1 cellular context compared by ENCODE assay signal in the genomic region with DNA sequence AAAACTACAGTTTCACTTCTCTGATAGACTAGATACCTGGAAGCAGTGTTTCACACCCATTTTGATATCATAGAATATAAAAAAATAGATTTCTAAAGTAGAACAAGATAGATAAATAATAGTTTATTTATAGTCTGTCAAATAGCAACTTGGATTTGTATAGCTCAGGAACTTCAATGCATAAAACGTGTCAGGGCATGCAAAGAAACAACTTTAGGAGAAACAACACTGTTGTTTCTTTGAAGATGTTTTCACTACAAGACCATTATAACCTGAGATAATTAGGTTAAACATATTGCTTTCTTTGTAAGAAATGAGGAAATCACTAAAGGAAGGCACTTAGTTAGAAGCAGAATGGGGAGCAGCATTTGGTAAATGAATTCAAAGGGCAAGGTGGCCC.
TF ChIP-seq lines count a peak whose summit lies in the region.

No MANE protein-coding gene starts in this region.

TF ChIP-seq in GM12878, 131 proteins besides CTCF, POLR2A, EP300 and RAD21:
- TF ChIP-seq PAX8 (IDR thresholded peaks at IDR 0.05) = no peak
- no peak for TF ChIP-seq SUZ12 (IDR thresholded peaks at IDR 0.05; ENCODE audit: unreplicated experiment)
- TF ChIP-seq, protein P1, sequence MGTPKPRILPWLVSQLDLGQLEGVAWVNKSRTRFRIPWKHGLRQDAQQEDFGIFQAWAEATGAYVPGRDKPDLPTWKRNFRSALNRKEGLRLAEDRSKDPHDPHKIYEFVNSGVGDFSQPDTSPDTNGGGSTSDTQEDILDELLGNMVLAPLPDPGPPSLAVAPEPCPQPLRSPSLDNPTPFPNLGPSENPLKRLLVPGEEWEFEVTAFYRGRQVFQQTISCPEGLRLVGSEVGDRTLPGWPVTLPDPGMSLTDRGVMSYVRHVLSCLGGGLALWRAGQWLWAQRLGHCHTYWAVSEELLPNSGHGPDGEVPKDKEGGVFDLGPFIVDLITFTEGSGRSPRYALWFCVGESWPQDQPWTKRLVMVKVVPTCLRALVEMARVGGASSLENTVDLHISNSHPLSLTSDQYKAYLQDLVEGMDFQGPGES (IDR thresholded peaks at IDR 0.05) = no peak
- no peak for TF ChIP-seq MEF2A (IDR thresholded peaks at IDR 0.05; ENCODE audit: insufficient read depth, low read depth, low read length)
- no peak for TF ChIP-seq NFYA (IDR thresholded peaks at IDR 0.05; ENCODE audit: borderline replicate concordance, low read depth, low read length)
- TF ChIP-seq ZNF207 (IDR thresholded peaks at IDR 0.05; ENCODE audit: borderline replicate concordance) = no peak
- TF ChIP-seq CHD4 (IDR thresholded peaks at IDR 0.05) = no peak
- no peak for TF ChIP-seq ZNF622 (IDR thresholded peaks at IDR 0.05)
- no peak for TF ChIP-seq TCF3 (IDR thresholded peaks at IDR 0.05; ENCODE audit: borderline replicate concordance, insufficient read depth, low read depth, low read length)
- TF ChIP-seq RCOR1 (conservative IDR thresholded peaks at IDR 0.05; ENCODE audit: low read depth, low read length) = no peak
- TF ChIP-seq, protein P2, sequence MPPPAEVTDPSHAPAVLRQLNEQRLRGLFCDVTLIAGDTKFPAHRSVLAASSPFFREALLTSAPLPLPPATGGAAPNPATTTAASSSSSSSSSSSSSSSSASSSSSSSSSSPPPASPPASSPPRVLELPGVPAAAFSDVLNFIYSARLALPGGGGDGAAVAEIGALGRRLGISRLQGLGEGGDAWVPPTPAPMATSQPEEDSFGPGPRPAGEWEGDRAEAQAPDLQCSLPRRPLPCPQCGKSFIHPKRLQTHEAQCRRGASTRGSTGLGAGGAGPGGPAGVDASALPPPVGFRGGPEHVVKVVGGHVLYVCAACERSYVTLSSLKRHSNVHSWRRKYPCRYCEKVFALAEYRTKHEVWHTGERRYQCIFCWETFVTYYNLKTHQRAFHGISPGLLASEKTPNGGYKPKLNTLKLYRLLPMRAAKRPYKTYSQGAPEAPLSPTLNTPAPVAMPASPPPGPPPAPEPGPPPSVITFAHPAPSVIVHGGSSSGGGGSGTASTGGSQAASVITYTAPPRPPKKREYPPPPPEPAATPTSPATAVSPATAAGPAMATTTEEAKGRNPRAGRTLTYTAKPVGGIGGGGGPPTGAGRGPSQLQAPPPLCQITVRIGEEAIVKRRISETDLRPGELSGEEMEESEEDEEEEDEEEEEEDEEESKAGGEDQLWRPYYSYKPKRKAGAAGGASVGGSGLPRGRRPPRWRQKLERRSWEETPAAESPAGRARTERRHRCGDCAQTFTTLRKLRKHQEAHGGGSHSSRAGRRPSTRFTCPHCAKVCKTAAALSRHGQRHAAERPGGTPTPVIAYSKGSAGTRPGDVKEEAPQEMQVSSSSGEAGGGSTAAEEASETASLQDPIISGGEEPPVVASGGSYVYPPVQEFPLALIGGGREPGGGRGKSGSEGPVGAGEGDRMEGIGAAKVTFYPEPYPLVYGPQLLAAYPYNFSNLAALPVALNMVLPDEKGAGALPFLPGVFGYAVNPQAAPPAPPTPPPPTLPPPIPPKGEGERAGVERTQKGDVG (CRISPR knock-in tag; IDR thresholded peaks at IDR 0.05) = no peak
- TF ChIP-seq FOXK2 (IDR thresholded peaks at IDR 0.05) = no peak
- TF ChIP-seq, protein P3, sequence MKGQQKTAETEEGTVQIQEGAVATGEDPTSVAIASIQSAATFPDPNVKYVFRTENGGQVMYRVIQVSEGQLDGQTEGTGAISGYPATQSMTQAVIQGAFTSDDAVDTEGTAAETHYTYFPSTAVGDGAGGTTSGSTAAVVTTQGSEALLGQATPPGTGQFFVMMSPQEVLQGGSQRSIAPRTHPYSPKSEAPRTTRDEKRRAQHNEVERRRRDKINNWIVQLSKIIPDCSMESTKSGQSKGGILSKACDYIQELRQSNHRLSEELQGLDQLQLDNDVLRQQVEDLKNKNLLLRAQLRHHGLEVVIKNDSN (IDR thresholded peaks at IDR 0.05; ENCODE audit: borderline replicate concordance, extremely low read length, insufficient read depth, low read depth, low read length) = no peak
- TF ChIP-seq NRF1 (conservative IDR thresholded peaks at IDR 0.05; ENCODE audit: low read depth, low read length) = no peak
- TF ChIP-seq SREBF1 (IDR thresholded peaks at IDR 0.05; ENCODE audit: low read length) = no peak
- TF ChIP-seq, protein P4, sequence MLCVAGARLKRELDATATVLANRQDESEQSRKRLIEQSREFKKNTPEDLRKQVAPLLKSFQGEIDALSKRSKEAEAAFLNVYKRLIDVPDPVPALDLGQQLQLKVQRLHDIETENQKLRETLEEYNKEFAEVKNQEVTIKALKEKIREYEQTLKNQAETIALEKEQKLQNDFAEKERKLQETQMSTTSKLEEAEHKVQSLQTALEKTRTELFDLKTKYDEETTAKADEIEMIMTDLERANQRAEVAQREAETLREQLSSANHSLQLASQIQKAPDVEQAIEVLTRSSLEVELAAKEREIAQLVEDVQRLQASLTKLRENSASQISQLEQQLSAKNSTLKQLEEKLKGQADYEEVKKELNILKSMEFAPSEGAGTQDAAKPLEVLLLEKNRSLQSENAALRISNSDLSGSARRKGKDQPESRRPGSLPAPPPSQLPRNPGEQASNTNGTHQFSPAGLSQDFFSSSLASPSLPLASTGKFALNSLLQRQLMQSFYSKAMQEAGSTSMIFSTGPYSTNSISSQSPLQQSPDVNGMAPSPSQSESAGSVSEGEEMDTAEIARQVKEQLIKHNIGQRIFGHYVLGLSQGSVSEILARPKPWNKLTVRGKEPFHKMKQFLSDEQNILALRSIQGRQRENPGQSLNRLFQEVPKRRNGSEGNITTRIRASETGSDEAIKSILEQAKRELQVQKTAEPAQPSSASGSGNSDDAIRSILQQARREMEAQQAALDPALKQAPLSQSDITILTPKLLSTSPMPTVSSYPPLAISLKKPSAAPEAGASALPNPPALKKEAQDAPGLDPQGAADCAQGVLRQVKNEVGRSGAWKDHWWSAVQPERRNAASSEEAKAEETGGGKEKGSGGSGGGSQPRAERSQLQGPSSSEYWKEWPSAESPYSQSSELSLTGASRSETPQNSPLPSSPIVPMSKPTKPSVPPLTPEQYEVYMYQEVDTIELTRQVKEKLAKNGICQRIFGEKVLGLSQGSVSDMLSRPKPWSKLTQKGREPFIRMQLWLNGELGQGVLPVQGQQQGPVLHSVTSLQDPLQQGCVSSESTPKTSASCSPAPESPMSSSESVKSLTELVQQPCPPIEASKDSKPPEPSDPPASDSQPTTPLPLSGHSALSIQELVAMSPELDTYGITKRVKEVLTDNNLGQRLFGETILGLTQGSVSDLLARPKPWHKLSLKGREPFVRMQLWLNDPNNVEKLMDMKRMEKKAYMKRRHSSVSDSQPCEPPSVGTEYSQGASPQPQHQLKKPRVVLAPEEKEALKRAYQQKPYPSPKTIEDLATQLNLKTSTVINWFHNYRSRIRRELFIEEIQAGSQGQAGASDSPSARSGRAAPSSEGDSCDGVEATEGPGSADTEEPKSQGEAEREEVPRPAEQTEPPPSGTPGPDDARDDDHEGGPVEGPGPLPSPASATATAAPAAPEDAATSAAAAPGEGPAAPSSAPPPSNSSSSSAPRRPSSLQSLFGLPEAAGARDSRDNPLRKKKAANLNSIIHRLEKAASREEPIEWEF (IDR thresholded peaks at IDR 0.05; ENCODE audit: insufficient replicate concordance, low read depth, low read length) = no peak
TF ChIP-seq in GM12878: peak in this region for 0.
